Comparison of ENCODE assay signal across 9 cellular contexts in the genomic region with DNA sequence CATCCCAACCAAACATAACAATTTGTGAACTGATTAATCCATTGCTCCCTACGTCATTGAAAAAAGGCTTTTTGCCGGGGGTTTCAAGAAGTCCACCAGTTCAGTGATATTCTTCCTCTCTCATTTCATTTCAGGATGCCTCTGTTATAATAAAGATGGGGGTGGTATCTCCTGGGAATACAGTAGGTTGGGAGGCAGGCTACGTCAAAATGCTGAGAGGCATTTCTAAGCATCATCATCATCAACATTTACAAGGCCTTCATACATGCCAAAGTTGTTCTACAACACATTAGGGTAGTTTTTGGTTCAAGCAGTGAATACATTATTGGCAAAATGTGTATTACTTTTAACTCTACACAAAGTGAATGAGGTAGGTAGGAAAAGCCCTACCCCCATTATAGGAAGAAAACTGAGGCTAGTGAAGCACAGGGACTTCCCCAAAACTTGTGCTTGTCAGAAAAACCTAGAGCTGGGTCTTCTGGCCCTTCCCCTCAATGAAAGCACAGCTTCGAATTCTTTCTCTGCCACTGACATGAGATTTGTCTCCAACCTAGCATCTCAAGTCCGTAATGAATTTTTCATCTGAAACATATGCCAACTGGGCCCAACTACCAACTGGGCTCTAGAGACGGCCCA. TPM values are rescaled to one million over a fixed set of nuclear protein-coding genes. Genes with fewer than 3 reads are reported as not detected.
DNase-seq lines count a peak whose midpoint lies in the region; ATAC-seq and TF ChIP-seq lines count a peak whose summit lies in the region.
"Had no signal": no experiment of that assay in that cellular context is flagged by ENCODE, and none has a peak within 500 bp of the region (broad histone marks: within the 10 kb centered on the region; RNA-seq: fewer than 3 reads in every experiment).

No MANE protein-coding gene starts in this region.

- peaks cover 0 to 26% (median 2%) of the 10 kb centered on the region in 9 donors for H3K27me3 ChIP-seq in heart left ventricle
- no peaks in the 10 kb centered on the region for H3K27me3 ChIP-seq in uterus

- no peak for TF ChIP-seq POLR2A in heart left ventricle (IDR thresholded peaks at IDR 0.05)
- TF ChIP-seq POLR2A in lower leg skin (IDR thresholded peaks at IDR 0.05), result no peak
- TF ChIP-seq POLR2A in uterus (IDR thresholded peaks at IDR 0.05), result no peak

- intact Hi-C loops in heart left ventricle (cut with DNase I) (loop anchor here in 2 of 10 donors (5.0 kb wide), 2 partner anchors 300 to 825 kb away; no protein-coding TSS in a partner anchor), Right ventricle myocardium superior (cut with DNase I) (no loop called here), lower leg skin (cut with DNase I; ENCODE audit: low total_unique reads) (no loop called here), uterus (cut with DNase I; ENCODE audit: low total_unique reads) (no loop called here)

- H3K4me3 ChIP-seq in heart left ventricle (peak overlapping the region; percentile 62 to 96 (median 81)), lower leg skin (ENCODE audit: low read depth, poor library complexity, severe bottlenecking) (peak overlapping the region; percentile 78), uterus (peak overlapping the region; percentile 56 to 61)

- H3K9me3 ChIP-seq in heart left ventricle (no peaks in the 10 kb centered on the region), uterus (no peaks in the 10 kb centered on the region)

- peak overlapping the region; percentile 97 for H3K27ac Mint-ChIP-seq in activated naive CD8-positive, alpha-beta T cell treated with anti-CD3 and anti-CD28 coated beads for 36 hours

- peak overlapping the region; percentile 78 to 99 (median 94) for H3K27ac ChIP-seq in heart left ventricle
- peak overlapping the region; percentile 84 to 89 for H3K27ac ChIP-seq in uterus

- DNase-seq in heart left ventricle (no peak), Right ventricle myocardium superior (no peak), lower leg skin (ENCODE audit: low spot score in 2 of 2) (no peak), uterus (no peak), RKO (ENCODE audit: low spot score) (no peak), epidermal melanocyte (ENCODE audit: insufficient read length, low spot score) (no peak)
- no peak for DNase-seq in activated naive CD8-positive, alpha-beta T cell treated with anti-CD3 and anti-CD28 coated beads for 36 hours

- H3K4me1 ChIP-seq in heart left ventricle, result peaks cover 0 to 30% (median 14%) of the 10 kb centered on the region in 12 donors
- peaks cover 0 to 4% of the 10 kb centered on the region in 2 donors for H3K4me1 ChIP-seq in uterus

- peaks cover 38% of the 10 kb centered on the region for H3K27me3 Mint-ChIP-seq in activated naive CD8-positive, alpha-beta T cell treated with anti-CD3 and anti-CD28 coated beads for 36 hours

- 36 to 44% (median 42%) methylated on average over 6 of the region's 6 CpGs for WGBS in heart left ventricle, 4 donors
- WGBS in lower leg skin, 2 donors, result 29 to 48% methylated on average over 6 of the region's 6 CpGs

- H3K36me3 Mint-ChIP-seq in activated naive CD8-positive, alpha-beta T cell treated with anti-CD3 and anti-CD28 coated beads for 36 hours, result peaks cover 11% of the 10 kb centered on the region

- H3K4me1 Mint-ChIP-seq in activated naive CD8-positive, alpha-beta T cell treated with anti-CD3 and anti-CD28 coated beads for 36 hours, result peaks cover 17% of the 10 kb centered on the region

- no peak for ATAC-seq in heart left ventricle
- no peak for ATAC-seq in Right ventricle myocardium superior (ENCODE audit: poor library complexity)
- ATAC-seq in HG03139 (IDR thresholded peaks at IDR 0.05; ENCODE audit: unreplicated experiment), result peak; percentile 8

- H3K9me3 Mint-ChIP-seq in activated naive CD8-positive, alpha-beta T cell treated with anti-CD3 and anti-CD28 coated beads for 36 hours, result no peaks in the 10 kb centered on the region

- H3K36me3 ChIP-seq in heart left ventricle (peaks cover 0 to 5% (median 0%) of the 10 kb centered on the region in 9 donors), uterus (no peaks in the 10 kb centered on the region)

- no peak for TF ChIP-seq CTCF in heart left ventricle (IDR thresholded peaks at IDR 0.05)
- no peak for TF ChIP-seq CTCF in lower leg skin (IDR thresholded peaks at IDR 0.05)
- TF ChIP-seq CTCF in uterus (IDR thresholded peaks at IDR 0.05), result no peak

- peak overlapping the region; percentile 97 for H3K4me3 Mint-ChIP-seq in activated naive CD8-positive, alpha-beta T cell treated with anti-CD3 and anti-CD28 coated beads for 36 hours

RNA-seq across cellular contexts. Expression of a gene that starts 11.3 kb away (rescaled TPM):
- total RNA-seq in heart left ventricle (10 to 100 TPM in 2 of 9 donors, 1 to 10 TPM in 7; 1.4 to 26.0 (median 4.7) TPM), Right ventricle myocardium superior (5.4 TPM), lower leg skin (10 to 100 TPM in 3 of 4 donors, 1 to 10 TPM in 1; 1.1 to 16.2 (median 12.7) TPM), uterus (10 to 100 TPM in 3 of 4 donors, 1 to 10 TPM in 1; 4.7 to 26.2 (median 18.6) TPM)
- polyA plus RNA-seq in heart left ventricle, result 1 to 10 TPM; 3.5 to 6.0 TPM
- not detected for total RNA-seq in activated naive CD8-positive, alpha-beta T cell treated with anti-CD3 and anti-CD28 coated beads for 36 hours
- total RNA-seq: pulmonary artery endothelial cell had no signal
